12 cellular contexts compared by ENCODE assay signal in the genomic region with DNA sequence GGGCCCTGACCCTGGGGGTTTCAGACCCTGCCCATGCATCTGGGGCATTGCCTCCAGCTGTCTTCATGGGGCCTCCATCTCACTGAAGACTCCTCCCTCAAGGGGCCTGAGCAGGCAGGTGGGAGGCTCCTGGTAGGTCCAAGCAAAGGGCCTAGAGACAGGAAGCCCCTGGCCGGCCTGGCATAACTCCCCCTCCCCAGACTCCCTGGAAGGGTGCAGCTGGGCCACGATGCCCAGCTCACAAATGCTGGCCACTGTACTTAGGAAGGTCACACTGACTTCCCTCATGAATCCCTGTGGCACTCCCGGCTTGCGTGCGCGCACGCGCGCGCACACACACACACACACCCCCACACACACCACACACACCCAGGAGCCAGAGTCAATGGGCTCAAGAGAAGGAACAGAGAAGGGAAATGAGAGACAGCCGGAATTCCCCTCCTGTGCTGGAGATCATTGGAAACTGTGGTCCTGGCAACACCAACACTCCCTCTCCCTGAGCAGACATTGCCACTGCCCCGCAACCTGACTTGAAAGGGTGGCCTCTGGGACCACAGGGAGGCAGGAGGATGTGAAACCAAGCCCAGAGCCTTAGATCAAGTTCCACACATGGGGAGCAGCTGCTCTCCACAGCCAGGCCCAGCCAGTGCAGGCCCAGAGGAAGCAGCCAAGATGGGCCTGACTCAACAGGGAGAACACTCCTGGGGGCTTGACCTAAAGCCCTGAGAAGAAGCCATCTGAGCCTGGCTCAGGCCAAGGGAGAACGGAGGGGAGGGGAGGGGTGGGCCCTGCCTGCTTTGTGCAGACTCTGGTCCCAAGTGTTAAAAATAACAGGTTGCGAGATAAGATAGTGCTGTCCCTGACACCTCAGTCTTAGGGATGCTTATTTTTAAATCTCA.
A peak's percentile ranks its signal among the peaks of the same experiment; 100 is the strongest.
DNase-seq lines count a peak whose midpoint lies in the region; ATAC-seq and FAIRE-seq lines count a peak whose summit lies in the region.
"Had no signal": no experiment of that assay in that cellular context is flagged by ENCODE, and none has a peak within 500 bp of the region (broad histone marks: within the 10 kb centered on the region; RNA-seq: fewer than 3 reads in every experiment).

No MANE protein-coding gene starts in this region.

- H3K27ac ChIP-seq in Karpas-422 (ENCODE audit: low read length) (no peak overlapping the region), trophoblast cell (ENCODE audit: low read depth, low read length) (no peak overlapping the region)
- H3K27ac ChIP-seq: VCaP had no signal

- FAIRE-seq in GM19239 (lab: Jason Lieb, UNC): no peak
- FAIRE-seq: bronchial epithelial cell, keratinocyte had no signal

- H3K23ac ChIP-seq in trophoblast cell (ENCODE audit: low read length): no peak overlapping the region

- H3K14ac ChIP-seq in trophoblast cell (ENCODE audit: low read length): no peak overlapping the region

- no peak overlapping the region for H2BK120ac ChIP-seq in trophoblast cell (ENCODE audit: insufficient read depth, low read length, poor library complexity)

- H4K8ac ChIP-seq in trophoblast cell (ENCODE audit: low read depth, low read length): no peak overlapping the region

- no peak overlapping the region for H3K18ac ChIP-seq in trophoblast cell (ENCODE audit: low read length)

- intact Hi-C loops in left cardiac atrium (cut with DNase I): loop anchor here in 1 of 2 donors (5.0 kb wide), 2 partner anchors 37 to 68 kb away; a partner anchor contains a TSS

- no peak overlapping the region for H4K91ac ChIP-seq in trophoblast cell (ENCODE audit: low read depth, low read length)

- H3K9me3 ChIP-seq in Karpas-422 (ENCODE audit: low read length): no peaks in the 10 kb centered on the region
- peaks cover 6% of the 10 kb centered on the region for H3K9me3 ChIP-seq in trophoblast cell (ENCODE audit: insufficient read depth, low read depth, low read length)

- no peak overlapping the region for H3K4me2 ChIP-seq in Karpas-422 (ENCODE audit: low read depth, low read length, poor library complexity, severe bottlenecking)
- no peak overlapping the region for H3K4me2 ChIP-seq in trophoblast cell (ENCODE audit: low read length)

- no peaks in the 10 kb centered on the region for H3K79me1 ChIP-seq in trophoblast cell (ENCODE audit: low read length)

- no peaks in the 10 kb centered on the region for H3K27me3 ChIP-seq in Karpas-422 (ENCODE audit: low read length)
- no peaks in the 10 kb centered on the region for H3K27me3 ChIP-seq in trophoblast cell (ENCODE audit: insufficient read depth, low read length)

- no peak overlapping the region for H2BK5ac ChIP-seq in trophoblast cell (ENCODE audit: low read depth, low read length, poor library complexity)

- no CpG with 5 or more reads among the region's 14 CpGs for WGBS in trophoblast cell (ENCODE audit: extremely low coverage, insufficient coverage, insufficient read length)

- H3K9me2 ChIP-seq in Karpas-422 (replicated peaks; ENCODE audit: insufficient read depth, low read length): no peaks in the 10 kb centered on the region

- no peak overlapping the region for H3K4ac ChIP-seq in trophoblast cell (ENCODE audit: low read depth, low read length)

- H2BK12ac ChIP-seq in trophoblast cell (ENCODE audit: low read length): no peak overlapping the region

- ATAC-seq in left cardiac atrium (peak; percentile 84 to 86), HG03039 (IDR thresholded peaks at IDR 0.05; ENCODE audit: unreplicated experiment) (no peak)

- no peaks in the 10 kb centered on the region for H4K20me1 ChIP-seq in Karpas-422 (ENCODE audit: insufficient read depth, low read depth, low read length)

- DNase-seq in AG08396 (ENCODE audit: low spot score): peak; percentile 56
- DNase-seq in GM19239 (ENCODE audit: insufficient read length, low spot score): peak; percentile 16
- DNase-seq in Karpas-422: peak; percentile 58
- peak; percentile 61 for DNase-seq in left cardiac atrium
- DNase-seq in foreskin melanocyte: no peak
- DNase-seq in trophoblast cell: no peak
- DNase-seq in activated CD4-positive, alpha-beta T cell treated with anti-CD3 and anti-CD28 coated beads, Interleukin-2, amount 50 U/mL, for 4 hours: no peak
- DNase-seq: NCI-H1436 treated with DMSO at 0.1 percent for 48 hours had no signal

- no peak overlapping the region for H4K12ac ChIP-seq in trophoblast cell (ENCODE audit: low read depth, low read length)

- H3K4me1 ChIP-seq in Karpas-422 (ENCODE audit: low read length) (peaks cover 4% of the 10 kb centered on the region), trophoblast cell (ENCODE audit: control insufficient read depth in 1 of 2, insufficient read depth in 2 of 2, low read length in 2 of 2) (peaks cover 5 to 6% of the 10 kb centered on the region in 2 experiments)

- H3K9ac ChIP-seq in Karpas-422 (ENCODE audit: low read length): no peak overlapping the region
- H3K9ac ChIP-seq in trophoblast cell (ENCODE audit: low read length): no peak overlapping the region

- H2AK5ac ChIP-seq in trophoblast cell (ENCODE audit: low read length): no peak overlapping the region

- H3K79me2 ChIP-seq in Karpas-422 (ENCODE audit: low read length) (no peaks in the 10 kb centered on the region), trophoblast cell (ENCODE audit: control insufficient read depth, insufficient read depth, low read length, poor library complexity) (no peaks in the 10 kb centered on the region)

- no peak overlapping the region for H3K4me3 ChIP-seq in Karpas-422 (ENCODE audit: low read length)
- H3K4me3 ChIP-seq in trophoblast cell (ENCODE audit: low read depth, low read length): no peak overlapping the region

- H2AFZ ChIP-seq in Karpas-422 (ENCODE audit: low read length) (no peak overlapping the region), trophoblast cell (ENCODE audit: insufficient read depth, low read length, poor library complexity) (no peak overlapping the region)

- H3K36me3 ChIP-seq in Karpas-422 (ENCODE audit: insufficient read depth, low read length) (no peaks in the 10 kb centered on the region), trophoblast cell (ENCODE audit: control insufficient read depth in 1 of 2, insufficient read depth in 2 of 2, low read length in 2 of 2) (no peaks in the 10 kb centered on the region)

Comparison
In these comparisons a context has a peak if more than half of its experiments do, and no peak if none do; other contexts are left out.
1. DNase-seq: peak in AG08396 (single experiment), GM19239 (single experiment), Karpas-422 (single experiment) and left cardiac atrium (single experiment); none in foreskin melanocyte (single experiment), trophoblast cell (0 of 2) and activated CD4-positive, alpha-beta T cell treated with anti-CD3 and anti-CD28 coated beads, Interleukin-2, amount 50 U/mL, for 4 hours (0 of 2).